In genomic region chr5:131795879-131796792, GRCh38 we compare ENCODE assay signal across 8 cellular contexts. TPM values are rescaled to one million over a fixed set of nuclear protein-coding genes. Genes with fewer than 3 reads are reported as not detected.
DNase-seq lines count a peak whose midpoint lies in the region; ATAC-seq and TF ChIP-seq lines count a peak whose summit lies in the region.

No MANE protein-coding gene starts in this region.

- H3K9me3 ChIP-seq in KOPT-K1 (ENCODE audit: insufficient read depth, low read length, poor library complexity, severe bottlenecking): no peaks in the 10 kb centered on the region

- intact Hi-C loops in activated CD4-positive, alpha-beta T cell treated with anti-CD3 and anti-CD28 coated beads for 36 hours (cut with DNase I, micrococcal nuclease): loop anchor here (1.0 to 10.0 kb wide), 13 partner anchors 49 to 631 kb away; partner anchors contain the start of genes CDC42SE2 (in 1 of the 2), LYRM7 (in 1 of the 2) and SLC22A4 (in 1 of the 2)

- no peaks in the 10 kb centered on the region for H3K9me3 Mint-ChIP-seq in activated CD4-positive, alpha-beta T cell treated with anti-CD3 and anti-CD28 coated beads for 36 hours (ENCODE audit: low read depth)

- DNase-seq in GM06990 (ENCODE audit: extremely low read depth, insufficient read length) (no peak), lung microvascular endothelial cell (ENCODE audit: low read depth in 2 of 2) (peak; percentile 68 to 69), NCI-H510A (lab: John Stamatoyannopoulos, UW) (no peak)
- peak; percentile 60 for DNase-seq in activated CD4-positive, alpha-beta T cell treated with anti-CD3 and anti-CD28 coated beads for 36 hours
- peak; percentile 38 for DNase-seq in effector CD8-positive, alpha-beta T cell (lab: John Stamatoyannopoulos, UW)
- peak; percentile 13 for DNase-seq in stimulated activated CD8-positive, alpha-beta memory T cell treated with anti-CD3 and anti-CD28 coated beads, Interleukin-12 subunit alpha, Interleukin-12 subunit beta, amount 100 ng/mL, for 4 hours (ENCODE audit: low read depth)

- H3K4me3 ChIP-seq in GM06990 (replicated peaks; ENCODE audit: low read depth, low read length): peak overlapping the region; percentile 87

- POLR2A ChIA-PET in activated CD4-positive, alpha-beta T cell treated with anti-CD3 and anti-CD28 coated beads for 36 hours (lab: Charles Lee): interaction anchor here (1.3 kb wide), 1 partner anchor 164 kb away, joined by 4 read pairs; no protein-coding TSS in a partner anchor

- H3K27ac Mint-ChIP-seq in activated CD4-positive, alpha-beta T cell treated with anti-CD3 and anti-CD28 coated beads for 36 hours: peak overlapping the region; percentile 91

- TF ChIP-seq CTCF in GM06990 (IDR thresholded peaks at IDR 0.05; ENCODE audit: insufficient read depth, low read length, poor library complexity, severe bottlenecking): no peak

- H3K27ac ChIP-seq in KOPT-K1 (ENCODE audit: low read depth, low read length, poor library complexity, severe bottlenecking): peak overlapping the region; percentile 84

- H3K4me1 Mint-ChIP-seq in activated CD4-positive, alpha-beta T cell treated with anti-CD3 and anti-CD28 coated beads for 36 hours: peaks cover 34% of the 10 kb centered on the region

- no peaks in the 10 kb centered on the region for H3K36me3 ChIP-seq in GM06990 (ENCODE audit: control insufficient read depth, insufficient read depth, low read length)
- H3K36me3 ChIP-seq in KOPT-K1 (ENCODE audit: insufficient read depth, low read length): peaks cover 12% of the 10 kb centered on the region; the same call in 1 of the 2 replicates

- peaks cover 19% of the 10 kb centered on the region for H3K36me3 Mint-ChIP-seq in activated CD4-positive, alpha-beta T cell treated with anti-CD3 and anti-CD28 coated beads for 36 hours (ENCODE audit: low read depth)

- CTCF ChIA-PET in activated CD4-positive, alpha-beta T cell treated with anti-CD3 and anti-CD28 coated beads for 36 hours (lab: Charles Lee): interaction anchor here (1.3 kb wide), 2 partner anchors 73 to 207 kb away, joined by 3 to 4 read pairs; no protein-coding TSS in a partner anchor

- peak; percentile 19 for ATAC-seq in GM21825 (IDR thresholded peaks at IDR 0.05; ENCODE audit: unreplicated experiment)
- ATAC-seq in activated CD4-positive, alpha-beta T cell treated with anti-CD3 and anti-CD28 coated beads for 36 hours: peak; percentile 14

- no peaks in the 10 kb centered on the region for H3K27me3 Mint-ChIP-seq in activated CD4-positive, alpha-beta T cell treated with anti-CD3 and anti-CD28 coated beads for 36 hours

- peak overlapping the region; percentile 99 for H3K4me3 Mint-ChIP-seq in activated CD4-positive, alpha-beta T cell treated with anti-CD3 and anti-CD28 coated beads for 36 hours

- H3K27me3 ChIP-seq in GM06990 (replicated peaks; ENCODE audit: control insufficient read depth, insufficient read depth, low read length): no peaks in the 10 kb centered on the region

RNA-seq across cellular contexts. Expression of gene FNIP1, which starts 0.7 kb away (rescaled TPM):
- total RNA-seq in activated CD4-positive, alpha-beta T cell treated with anti-CD3 and anti-CD28 coated beads for 36 hours: 10 to 100 TPM; 14.2 to 16.3 TPM
- 22.0 and 31.0 TPM in 2 replicates for total RNA-seq in lung microvascular endothelial cell

Comparison
In these comparisons a context has a peak if more than half of its experiments do, and no peak if none do; other contexts are left out.
1. DNase-seq: peak in activated CD4-positive, alpha-beta T cell treated with anti-CD3 and anti-CD28 coated beads for 36 hours (single experiment), effector CD8-positive, alpha-beta T cell (single experiment), lung microvascular endothelial cell (2 of 2) and stimulated activated CD8-positive, alpha-beta memory T cell treated with anti-CD3 and anti-CD28 coated beads, Interleukin-12 subunit alpha, Interleukin-12 subunit beta, amount 100 ng/mL, for 4 hours (single experiment); none in GM06990 (single experiment) and NCI-H510A (single experiment).